In genomic region chr14:95763032-95763431, GRCh38 we compare ENCODE assay signal across 9 cellular contexts. TPM values are rescaled to one million over a fixed set of nuclear protein-coding genes. Genes with fewer than 3 reads are reported as not detected.
"Had no signal": no experiment of that assay in that cellular context is flagged by ENCODE, and none has a peak within 500 bp of the region (broad histone marks: within the 10 kb centered on the region; RNA-seq: fewer than 3 reads in every experiment).

No MANE protein-coding gene starts in this region.

RNA-seq across cellular contexts. Expression of gene TCL1A, which starts 49.1 kb away (rescaled TPM):
- total RNA-seq: subcutaneous adipose tissue, suprapubic skin, temporal lobe, thoracic aorta, thyroid gland, tibial nerve, upper lobe of right lung, ureter, vagina had no signal
